8 cellular contexts compared by ENCODE assay signal in the genomic region with DNA sequence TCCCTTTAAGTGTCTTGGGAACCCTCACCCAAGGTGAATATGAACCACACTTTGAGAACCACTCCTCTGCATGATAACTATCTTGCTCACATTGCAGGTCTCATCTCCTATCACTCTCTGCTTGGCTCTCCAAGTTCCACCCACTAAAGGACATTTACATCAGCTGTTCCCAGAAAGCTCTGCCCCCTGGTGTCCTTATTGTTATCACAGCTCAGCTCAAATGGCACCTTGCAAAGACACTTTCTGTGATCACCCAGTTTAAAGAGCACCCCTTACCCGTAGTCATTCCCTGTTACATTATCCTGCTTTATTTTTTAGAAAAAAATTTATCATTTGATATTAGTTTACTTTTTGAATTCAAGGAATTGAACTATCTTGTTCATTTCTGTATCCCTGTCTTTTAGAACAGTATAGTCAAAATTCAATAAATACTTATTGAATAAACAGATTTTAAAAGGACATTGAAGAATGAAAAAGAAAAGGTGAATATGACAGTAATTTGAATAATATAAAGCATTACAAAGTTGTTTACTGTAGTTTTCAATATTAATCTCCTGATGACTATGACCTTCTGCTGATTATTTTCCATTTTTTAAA. TPM values are rescaled to one million over a fixed set of nuclear protein-coding genes. Genes with fewer than 3 reads are reported as not detected.
DNase-seq lines count a peak whose midpoint lies in the region; ATAC-seq and TF ChIP-seq lines count a peak whose summit lies in the region.

No MANE protein-coding gene starts in this region.

- no peaks in the 10 kb centered on the region for H4K20me1 ChIP-seq in OCI-LY7 (ENCODE audit: insufficient read depth, low read length)

- CTCF ChIA-PET in OCI-LY7 (lab: Charles Lee; ENCODE audit: unreplicated experiment): no interaction called here

- H3K4me1 ChIP-seq in OCI-LY7 (ENCODE audit: insufficient read depth, low read length, poor library complexity, severe bottlenecking): peaks cover 6% of the 10 kb centered on the region
- peaks cover 0 to 3% (median 0%) of the 10 kb centered on the region in 6 donors for H3K4me1 ChIP-seq in spleen

- no peak for TF ChIP-seq POLR2A in spleen (IDR thresholded peaks at IDR 0.05)

- no TSS peak for BruUV-seq in OCI-LY7 (replicated peaks; lab: Mats Ljungman, UMichigan)

- H3K9me3 ChIP-seq in OCI-LY7 (ENCODE audit: low read length): no peaks in the 10 kb centered on the region
- no peaks in the 10 kb centered on the region for H3K9me3 ChIP-seq in spleen

- no peaks in the 10 kb centered on the region for H3K79me2 ChIP-seq in OCI-LY7 (ENCODE audit: insufficient read depth, low read depth, low read length)

- TF ChIP-seq CTCF in OCI-LY7 (conservative IDR thresholded peaks at IDR 0.05; ENCODE audit: low read length): peak; percentile 86
- TF ChIP-seq CTCF in spleen (IDR thresholded peaks at IDR 0.05 in 8 of 11, conservative IDR thresholded peaks at IDR 0.05 in 3 of 11): peak; percentile 29 to 70 (median 61)

- intact Hi-C loops in OCI-LY7 (cut with micrococcal nuclease; ENCODE audit: unreplicated experiment) (loop anchor here (1.0 to 5.0 kb wide), 3 partner anchors 45 to 479 kb away; no protein-coding TSS in a partner anchor), spleen (cut with DNase I; ENCODE audit: low total_unique reads) (loop anchor here (10.0 kb wide), 1 partner anchor 92 kb away; no protein-coding TSS in a partner anchor)

- 29 to 49% (median 39%) methylated on average over 1 of the region's 1 CpG for WGBS in spleen, 5 donors

- POLR2A ChIA-PET in OCI-LY7 (lab: Charles Lee): interaction anchor here (0.5 kb wide), 1 partner anchor 50 kb away, joined by 3 read pairs; no protein-coding TSS in a partner anchor

- no peak overlapping the region for H3K4me2 ChIP-seq in OCI-LY7 (ENCODE audit: low read length)

- ATAC-seq in HG02678 (IDR thresholded peaks at IDR 0.05; ENCODE audit: unreplicated experiment): peak; percentile 56

- H3K36me3 ChIP-seq in OCI-LY7 (ENCODE audit: insufficient read depth, low read length) (no peaks in the 10 kb centered on the region), spleen (no peaks in the 10 kb centered on the region)

- DNase-seq in NCI-H748 (lab: John Stamatoyannopoulos, UW; ENCODE audit: unreplicated experiment): peak; percentile 56
- no peak for DNase-seq in NCI-H748 treated with DMSO at 0.1 percent for 48 hours (lab: John Stamatoyannopoulos, UW)
- DNase-seq in OCI-LY7 (ENCODE audit: low spot score): peak; percentile 73
- DNase-seq in activated effector memory CD4-positive, alpha-beta T cell treated with Interleukin-2 at 50 U/mL for 16 hours: peak; percentile 19
- DNase-seq in glomerular visceral epithelial cell (ENCODE audit: extremely low spot score): peak; percentile 31
- DNase-seq in spleen: no peak
- no peak for DNase-seq in NCI-H1930 (lab: John Stamatoyannopoulos, UW)

- no peak overlapping the region for H3K4me3 ChIP-seq in OCI-LY7 (ENCODE audit: low read depth, low read length, poor library complexity, severe bottlenecking)
- H3K4me3 ChIP-seq in spleen: no peak overlapping the region

- no peak overlapping the region; the same call in 1 of the 2 replicates for H2AFZ ChIP-seq in OCI-LY7 (ENCODE audit: low read length)

- H3K27me3 ChIP-seq in spleen (replicated peaks in 1 of 7): no peaks in the 10 kb centered on the region

- no peak overlapping the region for H3K27ac ChIP-seq in OCI-LY7 (ENCODE audit: low read depth, low read length, poor library complexity, severe bottlenecking)
- H3K27ac ChIP-seq in spleen: no peak overlapping the region

- H3K9me2 ChIP-seq in OCI-LY7 (ENCODE audit: insufficient read depth, low read length): no peaks in the 10 kb centered on the region

RNA-seq across cellular contexts. Expression of a gene that starts 20.5 kb away (rescaled TPM):
- 0.16 and 0.31 TPM in 2 replicates for total RNA-seq in OCI-LY7 (2014; rRNA removed; shearing (Covaris generic))
- 0.31 and 0.32 TPM in 2 replicates for total RNA-seq in OCI-LY7 (2022)
- not detected for total RNA-seq in spleen
- polyA plus RNA-seq in spleen: under 1 TPM; 0.19 to 0.35 (median 0.26) TPM

Comparison
In these comparisons a context has a peak if more than half of its experiments do, and no peak if none do; other contexts are left out.
1. DNase-seq: peak in NCI-H748 (single experiment), OCI-LY7 (single experiment), activated effector memory CD4-positive, alpha-beta T cell treated with Interleukin-2 at 50 U/mL for 16 hours (single experiment) and glomerular visceral epithelial cell (single experiment); none in NCI-H748 treated with DMSO at 0.1 percent for 48 hours (single experiment), spleen (single experiment) and NCI-H1930 (0 of 2).